In genomic region chr11:126101930-126102283, GRCh38 we compare ENCODE assay signal across 1 cellular context.
TF ChIP-seq lines count a peak whose summit lies in the region.

No MANE protein-coding gene starts in this region.

TF ChIP-seq in HepG2, 621 proteins besides CTCF, POLR2A, EP300 and RAD21:
- 0 out of 2 replicates have a peak, but pooled peaks have one; percentile 25 for TF ChIP-seq ZNF768 (CRISPR knock-in tag; IDR thresholded peaks at IDR 0.05)
- no peak for TF ChIP-seq PRPF4 (IDR thresholded peaks at IDR 0.05; ENCODE audit: low read depth, low read length, poor library complexity, severe bottlenecking)
